Comparison of ENCODE assay signal across 8 cellular contexts in genomic region chr17:32877164-32877764, GRCh38. TPM values are rescaled to one million over a fixed set of nuclear protein-coding genes. Genes with fewer than 3 reads are reported as not detected.
DNase-seq lines count a peak whose midpoint lies in the region; ATAC-seq and TF ChIP-seq lines count a peak whose summit lies in the region.

No MANE protein-coding gene starts in this region.

- no peaks in the 10 kb centered on the region for H4K20me1 ChIP-seq in Karpas-422 (ENCODE audit: insufficient read depth, low read depth, low read length)
- H4K20me1 ChIP-seq in neural cell (ENCODE audit: insufficient read depth): no peaks in the 10 kb centered on the region

- peak; percentile 82 for TF ChIP-seq RAD21 in neural cell (conservative IDR thresholded peaks at IDR 0.05)

- H3K79me2 ChIP-seq in Karpas-422 (ENCODE audit: low read length): no peaks in the 10 kb centered on the region
- peaks cover 3% of the 10 kb centered on the region for H3K79me2 ChIP-seq in neural cell (replicated peaks; ENCODE audit: insufficient read depth, low read length)

- H3K9ac ChIP-seq in Karpas-422 (ENCODE audit: low read length) (peak overlapping the region; percentile 60), neural cell (ENCODE audit: low read length) (peak overlapping the region; percentile 78)

- peak overlapping the region; percentile 73 for H3K4me2 ChIP-seq in Karpas-422 (ENCODE audit: low read depth, low read length, poor library complexity, severe bottlenecking)
- H3K4me2 ChIP-seq in neural cell (ENCODE audit: low read length): no peak overlapping the region

- H3K9me3 ChIP-seq in Karpas-422 (ENCODE audit: low read length) (no peaks in the 10 kb centered on the region), RWPE2 (ENCODE audit: severe bottlenecking) (no peaks in the 10 kb centered on the region), neural cell (ENCODE audit: low read length) (no peaks in the 10 kb centered on the region)

- H3K4me3 ChIP-seq in Karpas-422 (ENCODE audit: low read length) (peak overlapping the region; percentile 62), RWPE2 (ENCODE audit: severe bottlenecking) (peak overlapping the region; percentile 77), fibroblast of villous mesenchyme (ENCODE audit: low read depth, low read length) (peak overlapping the region; percentile 71), neural cell (ENCODE audit: low read length) (peak overlapping the region; percentile 94)

- TF ChIP-seq EP300 in neural cell (conservative IDR thresholded peaks at IDR 0.05; ENCODE audit: poor library complexity, severe bottlenecking): peak; percentile 7

- peak; percentile 85 for ATAC-seq in GM21825 (IDR thresholded peaks at IDR 0.05; ENCODE audit: unreplicated experiment)
- ATAC-seq in RWPE2 (ENCODE audit: low read depth): peak; percentile 87
- peak; percentile 98 for ATAC-seq in stimulated activated naive CD8-positive, alpha-beta T cell treated with anti-CD3 and anti-CD28 coated beads, Interleukin-15, Interleukin-2, amounts not matched to agents 100 U/mL and 50 U/mL, for 24 hours

- H3K27me3 ChIP-seq in Karpas-422 (ENCODE audit: low read length) (0 out of 2 replicates have a peak, but pooled peaks cover 2% of the 10 kb centered on the region), RWPE2 (ENCODE audit: insufficient read depth, poor library complexity, severe bottlenecking) (no peaks in the 10 kb centered on the region), neural cell (ENCODE audit: insufficient read depth, low read depth, low read length) (peaks cover 30% of the 10 kb centered on the region)

- no peak overlapping the region for H3K27ac ChIP-seq in Karpas-422 (ENCODE audit: low read length)
- H3K27ac ChIP-seq in RWPE2 (ENCODE audit: poor library complexity, severe bottlenecking): peak overlapping the region; percentile 81
- H3K27ac ChIP-seq in neural cell (ENCODE audit: low read length): no peak overlapping the region

- H3F3A ChIP-seq in neural cell (ENCODE audit: insufficient read depth, low read length, poor library complexity, severe bottlenecking): no peaks in the 10 kb centered on the region

- peaks cover 16% of the 10 kb centered on the region for H3K4me1 ChIP-seq in Karpas-422 (ENCODE audit: low read length)
- peaks cover 12% of the 10 kb centered on the region for H3K4me1 ChIP-seq in RWPE2 (ENCODE audit: insufficient read depth, poor library complexity, severe bottlenecking)

- DNase-seq in DMS79 (lab: John Stamatoyannopoulos, UW) (peak; percentile 45), Karpas-422 (peak; percentile 97), RWPE2 (ENCODE audit: low spot score) (peak; percentile 84), fibroblast of villous mesenchyme (ENCODE audit: low read depth) (peak; percentile 87)
- DNase-seq in activated T-helper 9 cell treated with anti-CD3 and anti-CD28 coated beads, Interleukin-2, amount 50 U/mL, for 16 hours (ENCODE audit: low read depth): peak; percentile 90
- peak; percentile 94 for DNase-seq in stimulated activated naive CD8-positive, alpha-beta T cell treated with anti-CD3 and anti-CD28 coated beads, Interleukin-15, Interleukin-2, amounts not matched to agents 100 U/mL and 50 U/mL, for 24 hours

- peak overlapping the region; percentile 80 for H2AFZ ChIP-seq in Karpas-422 (ENCODE audit: low read length)
- no peak overlapping the region for H2AFZ ChIP-seq in neural cell (ENCODE audit: low read depth, low read length)

- TF ChIP-seq CTCF in RWPE2 (IDR thresholded peaks at IDR 0.05; ENCODE audit: poor library complexity, severe bottlenecking): peak; percentile 98
- TF ChIP-seq CTCF in fibroblast of villous mesenchyme (IDR thresholded peaks at IDR 0.05; ENCODE audit: insufficient read depth, low read depth, low read length): peak; percentile 79
- peak; percentile 95 for TF ChIP-seq CTCF in neural cell (IDR thresholded peaks at IDR 0.05; ENCODE audit: poor library complexity, severe bottlenecking)

- H3K9me2 ChIP-seq in Karpas-422 (replicated peaks; ENCODE audit: insufficient read depth, low read length) (no peaks in the 10 kb centered on the region), neural cell (ENCODE audit: insufficient read depth, low read length) (no peaks in the 10 kb centered on the region)

- H3K36me3 ChIP-seq in Karpas-422 (ENCODE audit: insufficient read depth, low read length) (no peaks in the 10 kb centered on the region), RWPE2 (ENCODE audit: low read depth) (0 out of 2 replicates have a peak, but pooled peaks cover 4% of the 10 kb centered on the region), neural cell (ENCODE audit: insufficient read depth, low read length) (no peaks in the 10 kb centered on the region)

TF ChIP-seq in neural cell, 6 proteins besides CTCF, POLR2A, EP300 and RAD21:
- TF ChIP-seq REST (IDR thresholded peaks at IDR 0.05; ENCODE audit: borderline replicate concordance) (no peak), MXI1 (conservative IDR thresholded peaks at IDR 0.05; ENCODE audit: poor library complexity, severe bottlenecking) (peak; percentile 1), SMC3 (conservative IDR thresholded peaks at IDR 0.05; ENCODE audit: poor library complexity) (peak; percentile 89), TAF1 (IDR thresholded peaks at IDR 0.05; ENCODE audit: low read depth) (no peak)

RNA-seq across cellular contexts. Expression of gene MYO1D, which starts 0.3 kb away (rescaled TPM):
- 2.5 and 5.6 TPM in 2 replicates for total RNA-seq in Karpas-422 (2014; rRNA removed; shearing (Covaris generic); ENCODE audit: low replicate concordance)
- total RNA-seq in fibroblast of villous mesenchyme: 19.0 and 54.8 TPM in 2 replicates
- 10.7 and 18.0 TPM in 2 replicates for polyA plus RNA-seq in neural cell
- 34.3 and 49.1 TPM in 2 replicates for polyA minus RNA-seq in neural cell

RNA-seq across cellular contexts. Expression of gene TMEM98, which starts 50.7 kb away (rescaled TPM):
- total RNA-seq in Karpas-422 (2014; rRNA removed; shearing (Covaris generic); ENCODE audit: low replicate concordance): not detected in 2 replicates
- total RNA-seq in fibroblast of villous mesenchyme: 128 and 135 TPM in 2 replicates
- 65.1 and 77.6 TPM in 2 replicates for polyA plus RNA-seq in neural cell
- 31.0 and 36.3 TPM in 2 replicates for polyA minus RNA-seq in neural cell

Comparison
In these comparisons a context has a peak if more than half of its experiments do, and no peak if none do; other contexts are left out.
1. DNase-seq: peak in every context shown above with its lines; median percentile 97 in Karpas-422; 94 in stimulated activated naive CD8-positive, alpha-beta T cell treated with anti-CD3 and anti-CD28 coated beads, Interleukin-15, Interleukin-2, amounts not matched to agents 100 U/mL and 50 U/mL, for 24 hours; 90 in activated T-helper 9 cell treated with anti-CD3 and anti-CD28 coated beads, Interleukin-2, amount 50 U/mL, for 16 hours; 87 in fibroblast of villous mesenchyme; 84 in RWPE2; 45 in DMS79.
2. RNA of gene TMEM98, which starts 50.7 kb away (total RNA-seq): 128 to 135 TPM in fibroblast of villous mesenchyme; not detected in Karpas-422; every median in the first group is over 100 times any median in the second.
3. Peak in every context shown above with its lines, with median percentiles within 50 percentile points of each other: ATAC-seq, H3K4me3 ChIP-seq and CTCF ChIP-seq.